20 cellular contexts compared by ENCODE assay signal in genomic region chr10:1178506-1178905, GRCh38.
"Had no signal": no experiment of that assay in that cellular context is flagged by ENCODE, and none has a peak within 500 bp of the region (broad histone marks: within the 10 kb centered on the region; RNA-seq: fewer than 3 reads in every experiment).

No MANE protein-coding gene starts in this region.

- H3K27ac ChIP-seq: heart left ventricle, left ventricle myocardium inferior, ovary, tibial artery had no signal

- H3K4me1 ChIP-seq: heart left ventricle, left ventricle myocardium inferior, tibial artery had no signal

- H3K36me3 Mint-ChIP-seq: naive B cell; stimulated activated effector memory CD8-positive, alpha-beta T cell treated with anti-CD3 and anti-CD28 coated beads, Interleukin-12 subunit alpha, Interleukin-12 subunit beta, amount 100 ng/mL, for 72 hours had no signal

- H3K27ac Mint-ChIP-seq: naive B cell; nephron progenitor cell; progenitor cell of endocrine pancreas; stimulated activated effector memory CD8-positive, alpha-beta T cell treated with anti-CD3 and anti-CD28 coated beads, Interleukin-12 subunit alpha, Interleukin-12 subunit beta, amount 100 ng/mL, for 72 hours had no signal

- H3K4me3 ChIP-seq: dorsolateral prefrontal cortex, heart left ventricle, left ventricle myocardium inferior, ovary, smooth muscle cell, tibial artery had no signal

- H3K27me3 ChIP-seq: dorsolateral prefrontal cortex, ovary had no signal

- H3K4me3 Mint-ChIP-seq: naive B cell; nephron progenitor cell; stimulated activated effector memory CD8-positive, alpha-beta T cell treated with anti-CD3 and anti-CD28 coated beads, Interleukin-12 subunit alpha, Interleukin-12 subunit beta, amount 100 ng/mL, for 72 hours had no signal

- H3K4me2 ChIP-seq: smooth muscle cell had no signal

- ATAC-seq: heart left ventricle; right cardiac atrium; stimulated activated effector memory CD8-positive, alpha-beta T cell treated with anti-CD3 and anti-CD28 coated beads, Interleukin-12 subunit alpha, Interleukin-12 subunit beta, amount 100 ng/mL, for 72 hours; stimulated activated naive CD8-positive, alpha-beta T cell treated with anti-CD3 and anti-CD28 coated beads, Interleukin-15, Interleukin-2, amounts not matched to agents 100 U/mL and 50 U/mL, for 24 hours had no signal

- H3K9me3 ChIP-seq: heart left ventricle, left ventricle myocardium inferior, ovary, tibial artery had no signal

- H3K9me3 Mint-ChIP-seq: nephron progenitor cell; stimulated activated effector memory CD8-positive, alpha-beta T cell treated with anti-CD3 and anti-CD28 coated beads, Interleukin-12 subunit alpha, Interleukin-12 subunit beta, amount 100 ng/mL, for 72 hours had no signal

- H3K36me3 ChIP-seq: heart left ventricle, left ventricle myocardium inferior, ovary, tibial artery had no signal

- DNase-seq: central memory CD4-positive, alpha-beta T cell; cortex of kidney; effector CD8-positive, alpha-beta T cell; foreskin melanocyte; hippocampal formation; left ventricle myocardium inferior; mesendoderm; naive B cell; nephron progenitor cell; ovary; stimulated activated CD4-positive, alpha-beta T cell treated with anti-CD3 and anti-CD28 coated beads, Interleukin-4, amount 100 ng/mL, for 1 hour; stimulated activated CD8-positive, alpha-beta memory T cell treated with anti-CD3 and anti-CD28 coated beads, Interleukin-4, amount 100 ng/mL, for 48 hours; stimulated activated naive CD8-positive, alpha-beta T cell treated with anti-CD3 and anti-CD28 coated beads, Interleukin-15, Interleukin-2, amounts not matched to agents 100 U/mL and 50 U/mL, for 24 hours had no signal

- H3K4me1 Mint-ChIP-seq: naive B cell had no signal
